ENCODE assay signal across 19 cellular contexts in genomic region chr1:109827466-109827865, GRCh38.
DNase-seq lines count a peak whose midpoint lies in the region; ATAC-seq and TF ChIP-seq lines count a peak whose summit lies in the region.
"Had no signal": no experiment of that assay in that cellular context is flagged by ENCODE, and none has a peak within 500 bp of the region (broad histone marks: within the 10 kb centered on the region; RNA-seq: fewer than 3 reads in every experiment).

No MANE protein-coding gene starts in this region.

- 83 to 93% methylated on average over 4 of the region's 4 CpGs for WGBS in tibial nerve, 2 donors

- POLR2A ChIA-PET in CD4-positive, alpha-beta memory T cell (lab: Charles Lee; ENCODE audit: partially characterized antibody): no interaction called here

- peaks cover 6 to 13% (median 8%) of the 10 kb centered on the region in 4 donors for H3K4me1 Mint-ChIP-seq in CD4-positive, alpha-beta memory T cell

- no peak overlapping the region for H3K4me3 Mint-ChIP-seq in CD4-positive, alpha-beta memory T cell
- H3K4me3 Mint-ChIP-seq: activated naive CD8-positive, alpha-beta T cell treated with anti-CD3 and anti-CD28 coated beads for 36 hours; CD8-positive, alpha-beta T cell; nephron had no signal

- H3K27me3 Mint-ChIP-seq in CD4-positive, alpha-beta memory T cell: no peaks in the 10 kb centered on the region
- H3K27me3 Mint-ChIP-seq: activated naive CD8-positive, alpha-beta T cell treated with anti-CD3 and anti-CD28 coated beads for 36 hours had no signal

- H3K9me3 ChIP-seq in MG63 (no peaks in the 10 kb centered on the region), tibial nerve (peaks cover 0 to 6% (median 0%) of the 10 kb centered on the region in 4 donors)
- no peaks in the 10 kb centered on the region for H3K9me3 ChIP-seq in CD4-positive, alpha-beta memory T cell (ENCODE audit: control insufficient read depth in 1 of 2, low read length in 2 of 2)
- H3K9me3 ChIP-seq: prostate gland, SJSA1 had no signal

- H3K9me3 Mint-ChIP-seq in CD4-positive, alpha-beta memory T cell: peaks cover 0 to 9% (median 2%) of the 10 kb centered on the region in 8 donors
- H3K9me3 Mint-ChIP-seq: nephron had no signal

- no peak overlapping the region for H3K27ac ChIP-seq in tibial nerve
- H3K27ac ChIP-seq in CD4-positive, alpha-beta memory T cell (ENCODE audit: low read depth, low read length): no peak overlapping the region
- H3K27ac ChIP-seq: brain microvascular endothelial cell, prostate gland, SJSA1 had no signal

- H3K36me3 Mint-ChIP-seq in CD4-positive, alpha-beta memory T cell: peaks cover 0 to 4% of the 10 kb centered on the region in 2 donors
- H3K36me3 Mint-ChIP-seq: activated naive CD8-positive, alpha-beta T cell treated with anti-CD3 and anti-CD28 coated beads for 36 hours; CD8-positive, alpha-beta T cell had no signal

- no peaks in the 10 kb centered on the region for H3K27me3 ChIP-seq in MG63
- no peaks in the 10 kb centered on the region for H3K27me3 ChIP-seq in tibial nerve
- no peaks in the 10 kb centered on the region for H3K27me3 ChIP-seq in CD4-positive, alpha-beta memory T cell (ENCODE audit: insufficient read depth, low read length)
- H3K27me3 ChIP-seq: brain microvascular endothelial cell, SJSA1 had no signal

- peak; percentile 28 for ATAC-seq in omental fat pad (ENCODE audit: low FRiP score)
- no peak for ATAC-seq in HG02759 (IDR thresholded peaks at IDR 0.05; ENCODE audit: unreplicated experiment)
- ATAC-seq: CD8-positive, alpha-beta T cell had no signal

- peaks cover 0 to 22% (median 10%) of the 10 kb centered on the region in 4 donors for H3K4me1 ChIP-seq in tibial nerve
- H3K4me1 ChIP-seq in CD4-positive, alpha-beta memory T cell (ENCODE audit: insufficient read depth, low read length): no peaks in the 10 kb centered on the region
- H3K4me1 ChIP-seq: prostate gland had no signal

- DNase-seq in Daoy (ENCODE audit: low read depth) (peak; percentile 57), MG63 (peak; percentile 96), amniotic epithelial cell (ENCODE audit: low read depth) (peak; percentile 60), omental fat pad (ENCODE audit: low spot score) (no peak), tibial nerve (ENCODE audit: low spot score in 2 of 2) (no peak)
- DNase-seq in CD4-positive, alpha-beta memory T cell: no peak
- no peak for DNase-seq in activated CD8-positive, alpha-beta memory T cell treated with anti-CD3 and anti-CD28 coated beads, Interleukin-2, amount 50 U/mL, for 4 hours
- DNase-seq: activated naive CD8-positive, alpha-beta T cell treated with anti-CD3 and anti-CD28 coated beads for 36 hours; brain microvascular endothelial cell; CD8-positive, alpha-beta T cell; cortex of kidney; DMS79; foreskin melanocyte; NCI-H526; T-helper 2 cell had no signal

- no peak for TF ChIP-seq CTCF in omental fat pad (IDR thresholded peaks at IDR 0.05)
- no peak for TF ChIP-seq CTCF in tibial nerve (IDR thresholded peaks at IDR 0.05)

- H3K4me3 ChIP-seq in MG63 (no peak overlapping the region), tibial nerve (no peak overlapping the region)
- no peak overlapping the region for H3K4me3 ChIP-seq in CD4-positive, alpha-beta memory T cell (ENCODE audit: low read length in 2 of 2)
- H3K4me3 ChIP-seq: prostate gland, SJSA1 had no signal

- H3K27ac Mint-ChIP-seq in CD4-positive, alpha-beta memory T cell: peak overlapping the region in 1 of 7 donors; percentile 77
- H3K27ac Mint-ChIP-seq: activated naive CD8-positive, alpha-beta T cell treated with anti-CD3 and anti-CD28 coated beads for 36 hours; CD8-positive, alpha-beta T cell; nephron had no signal

- TF ChIP-seq EP300 in tibial nerve (IDR thresholded peaks at IDR 0.05): no peak

- intact Hi-C loops in CD4-positive, alpha-beta memory T cell (cut with micrococcal nuclease): no loop called here

- CTCF ChIA-PET in CD4-positive, alpha-beta memory T cell (lab: Charles Lee; ENCODE audit: partially characterized antibody): no interaction called here

- no peak for TF ChIP-seq POLR2A in tibial nerve (IDR thresholded peaks at IDR 0.05)

- H3K36me3 ChIP-seq in MG63 (no peaks in the 10 kb centered on the region; the same call in 1 of the 2 replicates), tibial nerve (no peaks in the 10 kb centered on the region)
- H3K36me3 ChIP-seq in CD4-positive, alpha-beta memory T cell (ENCODE audit: insufficient read depth, low read length): no peaks in the 10 kb centered on the region
- H3K36me3 ChIP-seq: brain microvascular endothelial cell, prostate gland, SJSA1 had no signal

Comparison
In these comparisons a context has a peak if more than half of its experiments do, and no peak if none do; other contexts are left out.
1. DNase-seq: peak in Daoy (single experiment), MG63 (single experiment) and amniotic epithelial cell (single experiment); none in omental fat pad (single experiment), tibial nerve (0 of 2), CD4-positive, alpha-beta memory T cell (0 of 5) and activated CD8-positive, alpha-beta memory T cell treated with anti-CD3 and anti-CD28 coated beads, Interleukin-2, amount 50 U/mL, for 4 hours (single experiment).